Comparison of ENCODE assay signal across 29 cellular contexts in genomic region chr3:2645001-2645400, GRCh38.
"Had no signal": no experiment of that assay in that cellular context is flagged by ENCODE, and none has a peak within 500 bp of the region (broad histone marks: within the 10 kb centered on the region; RNA-seq: fewer than 3 reads in every experiment).

No MANE protein-coding gene starts in this region.

- DNase-seq: activated effector memory CD4-positive, alpha-beta T cell treated with anti-CD3 and anti-CD28 coated beads, Interleukin-2, amount 50 U/mL, for 16 hours; activated effector memory CD4-positive, alpha-beta T cell treated with Interleukin-2 at 50 U/mL for 16 hours; activated gamma-delta T cell; activated gamma-delta T cell treated with Interleukin-2 at 50 U/mL for 16 hours; activated naive CD4-positive, alpha-beta T cell; activated naive CD4-positive, alpha-beta T cell treated with anti-CD3 and anti-CD28 coated beads for 36 hours; activated naive CD4-positive, alpha-beta T cell treated with anti-CD3 and anti-CD28 coated beads, Interleukin-2, amount 10 ng/mL, durations not matched to agents 7 days and 5 days; activated naive CD4-positive, alpha-beta T cell treated with anti-CD3 and anti-CD28 coated beads, Interleukin-2, amount 50 U/mL, for 16 hours; activated naive CD4-positive, alpha-beta T cell treated with Interleukin-2 at 50 U/mL for 16 hours; activated naive CD8-positive, alpha-beta T cell treated with anti-CD3 and anti-CD28 coated beads for 36 hours; activated naive CD8-positive, alpha-beta T cell treated with anti-CD3 and anti-CD28 coated beads, Interleukin-2, amount 10 ng/mL, durations not matched to agents 7 days and 5 days; activated naive CD8-positive, alpha-beta T cell treated with anti-CD3 and anti-CD28 coated beads, Interleukin-2, amount 50 U/mL, for 24 hours; activated T-cell treated with anti-CD3 and anti-CD28 coated beads, Interleukin-2, amount 50 U/mL, for 24 hours; activated T-cell treated with anti-CD3 and anti-CD28 coated beads, Interleukin-2, amount 50 U/mL, for 4 hours; activated T-cell treated with anti-CD3 and anti-CD28 coated beads, Interleukin-2, amount 50 U/mL, for 48 hours; activated T-cell treated with anti-CD3 and anti-CD28 coated beads, Interleukin-2, amount 50 U/mL, for 72 hours; adrenal gland; amniotic stem cell; amygdala; anterior cingulate cortex; aorta; body of pancreas; brain microvascular endothelial cell; caudate nucleus; central memory CD4-positive, alpha-beta T cell; cerebellar nuclear complex had no signal

- H3K36me3 ChIP-seq: adrenal gland, ascending aorta, brain microvascular endothelial cell, breast epithelium, cardiac muscle cell had no signal

- H3K27ac ChIP-seq: adrenal gland, ascending aorta, body of pancreas, brain microvascular endothelial cell, breast epithelium, cardiac muscle cell had no signal

- H3K27me3 ChIP-seq: adrenal gland, ascending aorta, body of pancreas, brain microvascular endothelial cell, breast epithelium, cardiac muscle cell had no signal

- H3K9me3 ChIP-seq: adrenal gland, body of pancreas had no signal

- H3K4me3 ChIP-seq: adrenal gland, ascending aorta, body of pancreas, breast epithelium, cardiac muscle cell had no signal
